In genomic region chr1:235226933-235227332, GRCh38 we compare ENCODE assay signal across 1 cellular context.
TF ChIP-seq lines count a peak whose summit lies in the region.

No MANE protein-coding gene starts in this region.

TF ChIP-seq in WTC11, 78 proteins besides CTCF, POLR2A, EP300 and RAD21 (continued from another document):
- TF ChIP-seq, protein P1, sequence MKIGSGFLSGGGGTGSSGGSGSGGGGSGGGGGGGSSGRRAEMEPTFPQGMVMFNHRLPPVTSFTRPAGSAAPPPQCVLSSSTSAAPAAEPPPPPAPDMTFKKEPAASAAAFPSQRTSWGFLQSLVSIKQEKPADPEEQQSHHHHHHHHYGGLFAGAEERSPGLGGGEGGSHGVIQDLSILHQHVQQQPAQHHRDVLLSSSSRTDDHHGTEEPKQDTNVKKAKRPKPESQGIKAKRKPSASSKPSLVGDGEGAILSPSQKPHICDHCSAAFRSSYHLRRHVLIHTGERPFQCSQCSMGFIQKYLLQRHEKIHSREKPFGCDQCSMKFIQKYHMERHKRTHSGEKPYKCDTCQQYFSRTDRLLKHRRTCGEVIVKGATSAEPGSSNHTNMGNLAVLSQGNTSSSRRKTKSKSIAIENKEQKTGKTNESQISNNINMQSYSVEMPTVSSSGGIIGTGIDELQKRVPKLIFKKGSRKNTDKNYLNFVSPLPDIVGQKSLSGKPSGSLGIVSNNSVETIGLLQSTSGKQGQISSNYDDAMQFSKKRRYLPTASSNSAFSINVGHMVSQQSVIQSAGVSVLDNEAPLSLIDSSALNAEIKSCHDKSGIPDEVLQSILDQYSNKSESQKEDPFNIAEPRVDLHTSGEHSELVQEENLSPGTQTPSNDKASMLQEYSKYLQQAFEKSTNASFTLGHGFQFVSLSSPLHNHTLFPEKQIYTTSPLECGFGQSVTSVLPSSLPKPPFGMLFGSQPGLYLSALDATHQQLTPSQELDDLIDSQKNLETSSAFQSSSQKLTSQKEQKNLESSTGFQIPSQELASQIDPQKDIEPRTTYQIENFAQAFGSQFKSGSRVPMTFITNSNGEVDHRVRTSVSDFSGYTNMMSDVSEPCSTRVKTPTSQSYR (CRISPR knock-in tag; IDR thresholded peaks at IDR 0.05) = no peak
- no peak for TF ChIP-seq ZNF232 (CRISPR knock-in tag; IDR thresholded peaks at IDR 0.05)
